9 cellular contexts compared by ENCODE assay signal in the genomic region with DNA sequence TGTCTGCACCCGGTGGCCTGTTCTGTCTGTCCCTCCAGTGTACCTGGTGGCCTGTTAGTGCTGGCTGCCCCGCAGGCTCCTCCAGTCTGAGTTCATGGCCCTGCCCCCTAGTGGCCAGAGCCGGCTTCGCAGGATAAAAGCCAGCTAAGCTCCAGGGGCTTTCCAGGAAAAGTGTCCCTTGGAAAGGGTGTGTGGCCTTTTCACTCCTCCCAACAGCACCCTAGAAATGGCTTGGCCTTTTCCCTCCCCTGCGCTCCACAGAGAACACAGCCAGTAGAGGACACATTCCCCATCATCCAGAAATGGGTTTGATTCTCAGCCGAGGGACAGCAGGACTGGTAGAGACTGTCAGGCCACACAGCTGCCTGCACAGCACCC. TPM values are rescaled to one million over a fixed set of nuclear protein-coding genes. Genes with fewer than 3 reads are reported as not detected.
DNase-seq lines count a peak whose midpoint lies in the region; ATAC-seq and TF ChIP-seq lines count a peak whose summit lies in the region.
"Not testable (repeated sequence)": the region's sequence is repeated elsewhere in the genome, so short reads cannot be mapped to it uniquely, and the experiment has no call there.
"Had no signal": no experiment of that assay in that cellular context is flagged by ENCODE, and none has a peak within 500 bp of the region (broad histone marks: within the 10 kb centered on the region; RNA-seq: fewer than 3 reads in every experiment).

No MANE protein-coding gene starts in this region.

- BruUV-seq in MCF 10A (replicated peaks; lab: Mats Ljungman, UMichigan) = not testable (repeated sequence)

- not testable (repeated sequence) for H3K9me3 Mint-ChIP-seq in CD4-positive, alpha-beta T cell; H9; MCF 10A (ENCODE audit: unreplicated experiment)

- no CpG with 5 or more reads among the region's 6 CpGs for WGBS in H9 (ENCODE audit: extremely low coverage, insufficient read length, low lambda C conversion rate)

- not testable (repeated sequence) for H2BK12ac ChIP-seq in H9 (ENCODE audit: insufficient read length, low read depth, low read length)

- peak; percentile 91 for ATAC-seq in CD4-positive, alpha-beta T cell (ENCODE audit: poor library complexity)
- peak; percentile 76 to 84 for ATAC-seq in left cardiac atrium

- not testable (repeated sequence) for H2AK5ac ChIP-seq in H9 (ENCODE audit: insufficient read length, low read length)

- H3K23me2 ChIP-seq in H9 (ENCODE audit: insufficient read length, low read depth, low read length, poor library complexity, severe bottlenecking) = not testable (repeated sequence)

- H3K27ac ChIP-seq in CD4-positive, alpha-beta T cell (ENCODE audit: low read depth, low read length); H9 (ENCODE audit: insufficient read length, low read depth, low read length); SU-DHL-6 (ENCODE audit: low read depth, low read length): not testable (repeated sequence)

- DNase-seq in CD4-positive, alpha-beta T cell = peak; percentile 30 to 70 (median 56)
- DNase-seq in H9; MCF 10A (ENCODE audit: unreplicated experiment): not testable (repeated sequence)
- peak; percentile 81 for DNase-seq in activated CD8-positive, alpha-beta memory T cell treated with anti-CD3 and anti-CD28 coated beads, Interleukin-2, amount 50 U/mL, for 48 hours
- DNase-seq in left cardiac atrium (peak; percentile 58), posterior cingulate gyrus (peak in 7 of 10 donors; percentile 21 to 88 (median 43))
- peak; percentile 36 to 48 for DNase-seq in stimulated activated CD8-positive, alpha-beta memory T cell treated with anti-CD3 and anti-CD28 coated beads, Interleukin-2, amount 100 ng/mL, for 48 hours (ENCODE audit: low read depth in 2 of 2)

- H3K56ac ChIP-seq in H9 (ENCODE audit: insufficient read length, low read depth, low read length) = not testable (repeated sequence)

- H4K8ac ChIP-seq in H9 (replicated peaks; ENCODE audit: insufficient read length, low read depth, low read length) = not testable (repeated sequence)

- H3K4me2 ChIP-seq in H9 (ENCODE audit: insufficient read depth, insufficient read length, low read length); SU-DHL-6 (ENCODE audit: low read depth, low read length, poor library complexity, severe bottlenecking): not testable (repeated sequence)

- H3K79me2 ChIP-seq in H9 (ENCODE audit: insufficient read depth, low read length); SU-DHL-6 (ENCODE audit: insufficient read depth, low read length): not testable (repeated sequence)

- H3K27ac Mint-ChIP-seq in CD4-positive, alpha-beta T cell; MCF 10A (ENCODE audit: low read depth, unreplicated experiment): not testable (repeated sequence)
- H3K27ac Mint-ChIP-seq in H9 = peak overlapping the region in 1 of 3 experiments; percentile 79; a peak in 1 of 7 replicates

- not testable (repeated sequence) for H3K18ac ChIP-seq in H9 (ENCODE audit: insufficient read length, low read depth, low read length)

- H2BK5ac ChIP-seq in H9 (ENCODE audit: insufficient read length, low read length) = not testable (repeated sequence)

- not testable (repeated sequence) for H3T11ph ChIP-seq in H9 (ENCODE audit: low read length)

- not testable (repeated sequence) for H3K27me3 ChIP-seq in CD4-positive, alpha-beta T cell (ENCODE audit: control insufficient read depth, insufficient read depth, low read length); H9 (ENCODE audit: insufficient read depth, low read length); SU-DHL-6 (ENCODE audit: low read length)

- H3K23ac ChIP-seq in H9 (ENCODE audit: insufficient read length, low read depth, low read length) = not testable (repeated sequence)

- peak; percentile 58 for TF ChIP-seq CTCF in CD4-positive, alpha-beta T cell (IDR thresholded peaks at IDR 0.05)
- TF ChIP-seq CTCF in H9 (conservative IDR thresholded peaks at IDR 0.05) = peak; percentile 67
- TF ChIP-seq CTCF in SU-DHL-6 (IDR thresholded peaks at IDR 0.05; ENCODE audit: insufficient read depth, low read length, poor library complexity, severe bottlenecking) = peak; percentile 24
- TF ChIP-seq CTCF in MCF 10A (IDR thresholded peaks at IDR 0.05; ENCODE audit: unreplicated experiment) = peak; percentile 51

- not testable (repeated sequence) for H2BK20ac ChIP-seq in H9 (ENCODE audit: low read depth, low read length, poor library complexity, severe bottlenecking)

- H3F3A ChIP-seq in SU-DHL-6 (ENCODE audit: insufficient read depth) = not testable (repeated sequence)

- H3K36me3 Mint-ChIP-seq in CD4-positive, alpha-beta T cell (ENCODE audit: low read depth); H9 (ENCODE audit: insufficient read depth in 1 of 3, low read depth in 3 of 3); MCF 10A (ENCODE audit: insufficient read depth, unreplicated experiment): not testable (repeated sequence)

- not testable (repeated sequence) for H3K9me2 ChIP-seq in SU-DHL-6 (replicated peaks; ENCODE audit: insufficient read depth, low read length)

- H2AFZ ChIP-seq in H9 (ENCODE audit: low read length); SU-DHL-6 (ENCODE audit: low read depth, low read length, severe bottlenecking): not testable (repeated sequence)

- H3K4ac ChIP-seq in H9 (ENCODE audit: low read depth, low read length) = not testable (repeated sequence)

- not testable (repeated sequence) for H4K20me1 ChIP-seq in H9 (ENCODE audit: control insufficient read depth, insufficient read depth, insufficient read length); SU-DHL-6 (ENCODE audit: low read depth, low read length)

- H3K4me1 ChIP-seq in H9 (ENCODE audit: insufficient read depth, low read length) = not testable (repeated sequence)

- not testable (repeated sequence) for H4K91ac ChIP-seq in H9 (ENCODE audit: insufficient read length, low read depth, low read length)

- H3K4me3 ChIP-seq in SU-DHL-6 (ENCODE audit: insufficient read depth, low read length, poor library complexity, severe bottlenecking) = not testable (repeated sequence)

- not testable (repeated sequence) for H3K36me3 ChIP-seq in SU-DHL-6 (ENCODE audit: low read length)

- H3K9me3 ChIP-seq in CD4-positive, alpha-beta T cell (ENCODE audit: control insufficient read depth, low read length); H9 (ENCODE audit: control insufficient read depth, low read depth, low read length); SU-DHL-6 (ENCODE audit: insufficient read depth, low read length): not testable (repeated sequence)

- H2BK15ac ChIP-seq in H9 (ENCODE audit: low read depth, low read length) = not testable (repeated sequence)

- not testable (repeated sequence) for H3K79me1 ChIP-seq in H9 (ENCODE audit: insufficient read depth, low read depth, low read length, poor library complexity, severe bottlenecking)

- POLR2A ChIA-PET in CD4-positive, alpha-beta T cell (lab: Charles Lee); MCF 10A (lab: Yijun Ruan, JAX): not testable (repeated sequence)

- intact Hi-C loops in CD4-positive, alpha-beta T cell (cut with DNase I, micrococcal nuclease); MCF 10A (cut with micrococcal nuclease); left cardiac atrium (cut with DNase I); posterior cingulate gyrus (cut with DNase I): not testable (repeated sequence)

- not testable (repeated sequence) for H2BK120ac ChIP-seq in H9 (ENCODE audit: low read depth, low read length, poor library complexity, severe bottlenecking)

- not testable (repeated sequence) for H3K27me3 Mint-ChIP-seq in CD4-positive, alpha-beta T cell; H9 (ENCODE audit: low read depth)
- H3K27me3 Mint-ChIP-seq in MCF 10A (ENCODE audit: insufficient read depth, unreplicated experiment) = peaks cover 25% of the 10 kb centered on the region

- CTCF ChIA-PET in CD4-positive, alpha-beta T cell (lab: Charles Lee); MCF 10A (lab: Yijun Ruan, JAX): not testable (repeated sequence)

- H4K5ac ChIP-seq in H9 (ENCODE audit: insufficient read length, low read depth, low read length) = not testable (repeated sequence)

- not testable (repeated sequence) for H3K4me1 Mint-ChIP-seq in CD4-positive, alpha-beta T cell (ENCODE audit: low read depth); H9; MCF 10A (ENCODE audit: insufficient read depth, unreplicated experiment)

- H3K14ac ChIP-seq in H9 (ENCODE audit: insufficient read depth, low read length) = not testable (repeated sequence)

- H3K9ac ChIP-seq in H9 (ENCODE audit: extremely low read depth, insufficient read length, low read length); SU-DHL-6 (ENCODE audit: low read length): not testable (repeated sequence)

- not testable (repeated sequence) for H3K4me3 Mint-ChIP-seq in CD4-positive, alpha-beta T cell; H9
- H3K4me3 Mint-ChIP-seq in MCF 10A (ENCODE audit: unreplicated experiment) = peak overlapping the region; percentile 38

RNA-seq across cellular contexts. Expression of a gene that starts 16.7 kb away (rescaled TPM):
- not detected for total RNA-seq in CD4-positive, alpha-beta T cell
- total RNA-seq in H9 (2021) (0.35 and 0.37 TPM in 2 replicates), MCF 10A (2022) (not detected in 2 replicates), left cardiac atrium (not detected)
- total RNA-seq: GM23248 had no signal

RNA-seq across cellular contexts. Expression of a gene that starts 36.6 kb away (rescaled TPM):
- total RNA-seq in CD4-positive, alpha-beta T cell = 10 to 100 TPM; 10.8 to 12.1 TPM
- total RNA-seq in H9 (2021) (146 and 159 TPM in 2 replicates), MCF 10A (2022) (43.9 and 47.3 TPM in 2 replicates), left cardiac atrium (10 to 100 TPM; 31.9 to 35.5 TPM)

RNA-seq across cellular contexts. Expression of a gene that starts 41.2 kb away (rescaled TPM):
- total RNA-seq in CD4-positive, alpha-beta T cell = not detected
- not detected in 2 replicates for total RNA-seq in H9 (2021)
- not detected in 2 replicates for total RNA-seq in MCF 10A (2022)
- not detected for total RNA-seq in left cardiac atrium
- total RNA-seq: GM23248 had no signal

RNA-seq across cellular contexts. Expression of a gene that starts 47.5 kb away (rescaled TPM):
- total RNA-seq in CD4-positive, alpha-beta T cell = 10 to 100 TPM; 30.5 to 30.6 TPM
- 16.1 and 16.5 TPM in 2 replicates for total RNA-seq in H9 (2021)
- total RNA-seq in MCF 10A (2022) = 6.6 and 9.5 TPM in 2 replicates
- total RNA-seq in left cardiac atrium = 10 to 100 TPM in 1 of 2 donors, 1 to 10 TPM in 1; 9.5 to 12.1 TPM
